ENCODE assay signal across 8 cellular contexts in the genomic region with DNA sequence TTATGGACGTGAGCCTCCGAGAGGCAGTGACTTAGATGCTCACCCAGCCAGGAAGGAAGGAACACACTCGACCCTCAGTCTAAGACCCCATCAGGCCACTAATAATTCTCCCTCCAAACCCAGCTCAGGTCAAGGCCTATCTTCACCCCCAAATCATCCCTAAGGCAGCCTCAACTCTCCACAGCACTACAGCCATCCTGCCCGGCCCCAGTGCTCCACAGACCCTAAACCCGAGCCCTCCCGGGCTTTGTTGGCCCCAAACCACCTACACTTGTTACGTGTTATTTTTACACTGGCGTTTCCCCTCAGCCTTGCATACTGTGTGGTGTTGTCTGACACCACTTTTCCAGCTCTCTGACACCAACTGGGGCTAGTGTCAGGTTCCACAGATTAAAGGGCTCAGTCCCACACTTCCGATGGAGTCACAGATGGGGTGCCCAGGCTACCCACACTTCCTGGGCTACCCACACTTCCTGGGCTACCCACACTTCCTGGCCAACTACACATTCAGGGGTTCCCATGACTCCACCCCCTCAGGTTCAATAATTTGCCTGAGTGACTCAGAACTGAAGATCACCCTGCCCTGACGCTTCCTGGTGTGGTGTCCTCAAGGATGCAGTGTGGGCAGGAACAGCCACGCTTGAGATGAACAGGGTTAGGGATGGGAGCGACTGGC.
DNase-seq lines count a peak whose midpoint lies in the region; ATAC-seq and TF ChIP-seq lines count a peak whose summit lies in the region.

No MANE protein-coding gene starts in this region.

- TF ChIP-seq POLR2A in erythroblast (IDR thresholded peaks at IDR 0.05; ENCODE audit: low read length) = no peak

- ATAC-seq in HG03135 (IDR thresholded peaks at IDR 0.05; ENCODE audit: unreplicated experiment) = peak; percentile 68

- DNase-seq in NK-92 treated with Interleukin-12 subunit alpha and Interleukin-12 subunit beta, amount 100 ng/mL, for 24 hours (lab: John Stamatoyannopoulos, UW) = peak; percentile 27
- DNase-seq in NK-92 (lab: John Stamatoyannopoulos, UW; ENCODE audit: unreplicated experiment) (no peak), iris pigment epithelial cell (ENCODE audit: low read depth) (peak; percentile 30), NCI-H1436 treated with DMSO at 0.1 percent for 48 hours (lab: John Stamatoyannopoulos, UW) (no peak), erythroblast (lab: John Stamatoyannopoulos, UW) (no peak)
- peak; percentile 17 to 60 for DNase-seq in activated CD4-positive, alpha-beta T cell treated with anti-CD3 and anti-CD28 coated beads, Interleukin-2, amount 50 U/mL, for 24 hours (ENCODE audit: low read depth in 1 of 2, low spot score in 1 of 2)
- peak; percentile 65 to 76 for DNase-seq in stimulated activated CD8-positive, alpha-beta memory T cell treated with anti-CD3 and anti-CD28 coated beads, Interleukin-7, amount 100 ng/mL, for 48 hours (ENCODE audit: extremely low read depth in 1 of 2, low read depth in 1 of 2)

Comparison
In these comparisons a context has a peak if more than half of its experiments do, and no peak if none do; other contexts are left out.
1. DNase-seq: peak in NK-92 treated with Interleukin-12 subunit alpha and Interleukin-12 subunit beta, amount 100 ng/mL, for 24 hours (single experiment), activated CD4-positive, alpha-beta T cell treated with anti-CD3 and anti-CD28 coated beads, Interleukin-2, amount 50 U/mL, for 24 hours (2 of 2), iris pigment epithelial cell (single experiment) and stimulated activated CD8-positive, alpha-beta memory T cell treated with anti-CD3 and anti-CD28 coated beads, Interleukin-7, amount 100 ng/mL, for 48 hours (2 of 2); none in NK-92 (single experiment), NCI-H1436 treated with DMSO at 0.1 percent for 48 hours (single experiment) and erythroblast (0 of 2).